In the genomic region with DNA sequence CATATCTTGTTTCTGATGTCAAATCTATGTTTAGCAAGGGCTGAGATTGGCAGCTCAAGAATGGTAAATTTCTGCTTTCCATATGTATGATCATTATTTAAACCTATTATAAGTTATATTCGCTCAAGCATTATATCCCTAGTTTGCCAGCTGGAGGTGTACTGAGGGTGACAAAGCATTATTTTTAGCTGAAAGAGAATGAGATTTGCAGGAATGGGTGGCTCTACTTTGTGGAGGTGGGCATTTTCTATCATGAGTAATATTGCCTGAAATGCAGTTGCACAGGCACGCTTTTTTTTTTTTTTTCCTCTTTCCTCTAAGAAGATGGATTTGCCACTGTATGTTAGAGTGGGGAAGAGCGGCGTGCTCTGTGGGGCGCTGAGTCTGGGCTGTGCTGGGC, we compare ENCODE assay signal across 20 cellular contexts.
"Had no signal": no experiment of that assay in that cellular context is flagged by ENCODE, and none has a peak within 500 bp of the region (broad histone marks: within the 10 kb centered on the region; RNA-seq: fewer than 3 reads in every experiment).

No MANE protein-coding gene starts in this region.

- H3K27ac Mint-ChIP-seq: naive thymus-derived CD8-positive, alpha-beta T cell; nephron progenitor cell had no signal

- H3K9me3 ChIP-seq: neutrophil, pancreas, right lobe of liver, testis had no signal

- H3K27ac ChIP-seq: dorsolateral prefrontal cortex, left lung, neutrophil, pancreas, right lobe of liver, stomach, testis, tibial nerve, upper lobe of left lung had no signal

- DNase-seq: dorsolateral prefrontal cortex; effector CD4-positive, alpha-beta T cell; left cardiac atrium; left lung; mesendoderm; midbrain; naive thymus-derived CD8-positive, alpha-beta T cell; nephron progenitor cell; pancreas; right lobe of liver; small intestine; stimulated activated CD4-positive, alpha-beta T cell treated with anti-CD3 and anti-CD28 coated beads, Interleukin-15, amount 100 ng/mL, for 24 hours; stimulated activated CD4-positive, alpha-beta T cell treated with anti-CD3 and anti-CD28 coated beads, Interleukin-2, amount 100 ng/mL, for 48 hours; stimulated activated naive CD4-positive, alpha-beta T cell treated with Interleukin-2 at 50 U/mL for 16 hours; stomach; substantia nigra; testis; upper lobe of left lung had no signal

- ATAC-seq: left cardiac atrium; left lung; naive thymus-derived CD8-positive, alpha-beta T cell; pancreas; right lobe of liver had no signal

- H3K27me3 ChIP-seq: left lung, pancreas, right lobe of liver, stomach, testis, tibial nerve, upper lobe of left lung had no signal

- H3K4me1 ChIP-seq: left lung, pancreas, right lobe of liver, testis had no signal

- H3K4me3 Mint-ChIP-seq: naive thymus-derived CD8-positive, alpha-beta T cell; nephron progenitor cell had no signal

- H3K36me3 ChIP-seq: neutrophil, pancreas, right lobe of liver, upper lobe of left lung had no signal

- H3K4me3 ChIP-seq: dorsolateral prefrontal cortex, left lung, pancreas, right lobe of liver, stomach, testis, tibial nerve, upper lobe of left lung had no signal
